Comparison of ENCODE assay signal across 10 cellular contexts in genomic region chr12:88298761-88299242, GRCh38.
DNase-seq lines count a peak whose midpoint lies in the region; ATAC-seq, FAIRE-seq and TF ChIP-seq lines count a peak whose summit lies in the region.
"Had no signal": no experiment of that assay in that cellular context is flagged by ENCODE, and none has a peak within 500 bp of the region (broad histone marks: within the 10 kb centered on the region; RNA-seq: fewer than 3 reads in every experiment).

No MANE protein-coding gene starts in this region.

- no peak for TF ChIP-seq CTCF in pancreas (IDR thresholded peaks at IDR 0.05)
- no peak for TF ChIP-seq CTCF in endothelial cell (IDR thresholded peaks at IDR 0.05; ENCODE audit: unreplicated experiment)

- H3K36me3 ChIP-seq in pancreas = no peaks in the 10 kb centered on the region
- H3K36me3 ChIP-seq: BLaER1 had no signal

- H3K27ac ChIP-seq in pancreas = peak overlapping the region in 2 of 4 donors; percentile 17 to 29
- H3K27ac ChIP-seq: BLaER1 had no signal

- H3K27ac Mint-ChIP-seq in endothelial cell (ENCODE audit: unreplicated experiment) = no peak overlapping the region

- FAIRE-seq in pancreas (lab: Jason Lieb, UNC) = no peak
- FAIRE-seq: TTC549 had no signal

- peaks cover 0 to 9% (median 5%) of the 10 kb centered on the region in 3 donors for H3K4me1 ChIP-seq in pancreas
- H3K4me1 ChIP-seq: BLaER1 had no signal

- peak; percentile 18 for DNase-seq in NCI-H82 (lab: John Stamatoyannopoulos, UW)
- no peak for DNase-seq in NCI-H82 treated with DMSO at 0.1 percent for 48 hours (lab: John Stamatoyannopoulos, UW; ENCODE audit: unreplicated experiment)
- no peak for DNase-seq in activated T-cell treated with anti-CD3 and anti-CD28 coated beads, Interleukin-2, amount 50 U/mL, for 4 hours
- DNase-seq in pancreas = no peak
- DNase-seq in NCI-H774 (lab: John Stamatoyannopoulos, UW) = no peak
- no peak for DNase-seq in endothelial cell (ENCODE audit: low spot score)
- DNase-seq in NCI-H510A (lab: John Stamatoyannopoulos, UW) = no peak

- no peaks in the 10 kb centered on the region for H3K36me3 Mint-ChIP-seq in activated T-cell treated with anti-CD3 and anti-CD28 coated beads, Interleukin-2, amount 50 U/mL, for 4 hours (ENCODE audit: insufficient read depth)
- no peaks in the 10 kb centered on the region for H3K36me3 Mint-ChIP-seq in endothelial cell (ENCODE audit: low read depth, unreplicated experiment)

- H3K9me3 Mint-ChIP-seq in activated T-cell treated with anti-CD3 and anti-CD28 coated beads, Interleukin-2, amount 50 U/mL, for 4 hours = peaks cover 9% of the 10 kb centered on the region
- no peaks in the 10 kb centered on the region for H3K9me3 Mint-ChIP-seq in endothelial cell (ENCODE audit: unreplicated experiment)

- ATAC-seq in HG02885 (IDR thresholded peaks at IDR 0.05; ENCODE audit: poor library complexity, unreplicated experiment) (peak; percentile 28), pancreas (peak in 3 of 4 donors; percentile 66 to 90 (median 87))
- ATAC-seq in activated T-cell treated with anti-CD3 and anti-CD28 coated beads, Interleukin-2, amount 50 U/mL, for 4 hours = peak; percentile 63 to 69

- no peaks in the 10 kb centered on the region for H3K27me3 Mint-ChIP-seq in activated T-cell treated with anti-CD3 and anti-CD28 coated beads, Interleukin-2, amount 50 U/mL, for 4 hours (ENCODE audit: low read depth)
- H3K27me3 Mint-ChIP-seq in endothelial cell (ENCODE audit: unreplicated experiment) = no peaks in the 10 kb centered on the region

- no peaks in the 10 kb centered on the region for H3K27me3 ChIP-seq in pancreas
- H3K27me3 ChIP-seq: BLaER1 had no signal

- H3K4me1 Mint-ChIP-seq in activated T-cell treated with anti-CD3 and anti-CD28 coated beads, Interleukin-2, amount 50 U/mL, for 4 hours (ENCODE audit: low read depth) = peaks cover 23% of the 10 kb centered on the region
- no peaks in the 10 kb centered on the region for H3K4me1 Mint-ChIP-seq in endothelial cell (ENCODE audit: unreplicated experiment)

- peak overlapping the region; percentile 8 for H3K4me3 Mint-ChIP-seq in activated T-cell treated with anti-CD3 and anti-CD28 coated beads, Interleukin-2, amount 50 U/mL, for 4 hours
- no peak overlapping the region for H3K4me3 Mint-ChIP-seq in endothelial cell (ENCODE audit: unreplicated experiment)

- H3K9me3 ChIP-seq in pancreas = no peaks in the 10 kb centered on the region
- H3K9me3 ChIP-seq: BLaER1 had no signal

- intact Hi-C loops in pancreas (cut with DNase I) = no loop called here

- no peak overlapping the region for H3K4me3 ChIP-seq in pancreas
- H3K4me3 ChIP-seq: BLaER1 had no signal

- 75% methylated on average over 4 of the region's 4 CpGs for WGBS in pancreas, 2 donors

Comparison
In these comparisons a context has a peak if more than half of its experiments do, and no peak if none do; other contexts are left out.
1. ATAC-seq: peak in every context shown above with its lines; median percentile 87 in pancreas; 66 in activated T-cell treated with anti-CD3 and anti-CD28 coated beads, Interleukin-2, amount 50 U/mL, for 4 hours; 28 in HG02885.